In genomic region chr13:111642156-111642767, GRCh38 we compare ENCODE assay signal across 28 cellular contexts.
"Had no signal": no experiment of that assay in that cellular context is flagged by ENCODE, and none has a peak within 500 bp of the region (broad histone marks: within the 10 kb centered on the region; RNA-seq: fewer than 3 reads in every experiment).

No MANE protein-coding gene starts in this region.

- DNase-seq: activated B cell treated with CpG ODN at 0.5 μM for 24 hours; activated CD4-positive, alpha-beta T cell treated with anti-CD3 and anti-CD28 coated beads for 48 hours; activated CD4-positive, alpha-beta T cell treated with anti-CD3 and anti-CD28 coated beads, Interleukin-2, amount 50 U/mL, for 1 hour; activated CD4-positive, alpha-beta T cell treated with anti-CD3 and anti-CD28 coated beads, Interleukin-2, amount 50 U/mL, for 48 hours; activated CD8-positive, alpha-beta memory T cell treated with anti-CD3 and anti-CD28 coated beads for 24 hours; activated CD8-positive, alpha-beta T cell treated with anti-CD3 and anti-CD28 coated beads for 36 hours; activated gamma-delta T cell treated with Interleukin-2 at 50 U/mL for 16 hours; activated naive CD4-positive, alpha-beta T cell treated with anti-CD3 and anti-CD28 coated beads, Interleukin-2, amount 50 U/mL, for 16 hours; activated naive CD4-positive, alpha-beta T cell treated with Interleukin-2 at 50 U/mL for 16 hours; activated T-cell treated with anti-CD3 and anti-CD28 coated beads, Interleukin-2, amount 50 U/mL, for 4 hours; amniotic stem cell; anterior cingulate cortex; brain microvascular endothelial cell; caudate nucleus; effector CD8-positive, alpha-beta T cell; foreskin fibroblast; head of caudate nucleus; SW 1271; T-cell; T1000; WERI-Rb-1 had no signal

- ATAC-seq: activated CD4-positive, CD25-positive, alpha-beta regulatory T cell treated with anti-CD3 and anti-CD28 coated beads, Interleukin-2, amount 50 U/mL, for 24 hours; activated CD8-positive, alpha-beta T cell treated with anti-CD3 and anti-CD28 coated beads for 36 hours; activated T-cell treated with anti-CD3 and anti-CD28 coated beads, Interleukin-2, amount 50 U/mL, for 4 hours; esophagus mucosa; T-cell had no signal

- H3K9me3 Mint-ChIP-seq: activated B cell treated with CpG ODN at 0.5 μM for 24 hours; activated CD8-positive, alpha-beta T cell treated with anti-CD3 and anti-CD28 coated beads for 36 hours; activated T-cell treated with anti-CD3 and anti-CD28 coated beads, Interleukin-2, amount 50 U/mL, for 4 hours; activated T-helper 1 cell treated with anti-CD3 and anti-CD28 coated beads, Interleukin-12 subunit alpha, Interleukin-12 subunit beta, Interleukin-2, Interleukin-4 antibody, amounts not matched to agents 30 ng/mL and 10 ng/mL and 1 ng/mL, durations not matched to agents 14 hours and 24 hours and 36 hours; activated T-helper 2 cell treated with anti-CD3 and anti-CD28 coated beads, Interferon-gamma antibody, Interleukin-2, Interleukin-4, amounts not matched to agents 10 μg/mL and 5 μg/mL and 100 μg/mL, durations not matched to agents 14 hours and 24 hours and 36 hours; T-helper 1 cell treated with Interleukin-12 subunit alpha and Interleukin-12 subunit beta and Interleukin-4 antibody, amounts not matched to agents 30 μg/mL and 1 μg/mL, for 36 hours; T-helper 2 cell treated with Interferon-gamma antibody and Interleukin-4, amounts not matched to agents 5 μg/mL and 100 μg/mL, for 36 hours had no signal

- H3K27me3 ChIP-seq: brain microvascular endothelial cell had no signal

- H3K4me3 Mint-ChIP-seq: activated B cell treated with CpG ODN at 0.5 μM for 24 hours; activated CD8-positive, alpha-beta T cell treated with anti-CD3 and anti-CD28 coated beads for 36 hours; activated naive CD8-positive, alpha-beta T cell; activated T-cell treated with anti-CD3 and anti-CD28 coated beads, Interleukin-2, amount 50 U/mL, for 4 hours; activated T-helper 1 cell treated with anti-CD3 and anti-CD28 coated beads, Interleukin-12 subunit alpha, Interleukin-12 subunit beta, Interleukin-2, Interleukin-4 antibody, amounts not matched to agents 30 ng/mL and 10 ng/mL and 1 ng/mL, durations not matched to agents 14 hours and 24 hours and 36 hours; T-cell; T-helper 1 cell treated with Interleukin-12 subunit alpha and Interleukin-12 subunit beta and Interleukin-4 antibody, amounts not matched to agents 30 μg/mL and 1 μg/mL, for 36 hours; T-helper 2 cell treated with Interferon-gamma antibody and Interleukin-4, amounts not matched to agents 5 μg/mL and 100 μg/mL, for 36 hours had no signal

- H3K36me3 Mint-ChIP-seq: activated naive CD8-positive, alpha-beta T cell; T-cell had no signal

- H3K27ac ChIP-seq: brain microvascular endothelial cell, WERI-Rb-1 had no signal

- H3K36me3 ChIP-seq: brain microvascular endothelial cell, WERI-Rb-1 had no signal

- H3K4me1 Mint-ChIP-seq: activated B cell treated with CpG ODN at 0.5 μM for 24 hours, T-cell had no signal

- H3K27ac Mint-ChIP-seq: activated B cell treated with CpG ODN at 0.5 μM for 24 hours; activated CD8-positive, alpha-beta T cell treated with anti-CD3 and anti-CD28 coated beads for 36 hours; activated naive CD8-positive, alpha-beta T cell; activated T-helper 1 cell treated with anti-CD3 and anti-CD28 coated beads, Interleukin-12 subunit alpha, Interleukin-12 subunit beta, Interleukin-2, Interleukin-4 antibody, amounts not matched to agents 30 ng/mL and 10 ng/mL and 1 ng/mL, durations not matched to agents 14 hours and 24 hours and 36 hours; activated T-helper 2 cell treated with anti-CD3 and anti-CD28 coated beads, Interferon-gamma antibody, Interleukin-2, Interleukin-4, amounts not matched to agents 10 μg/mL and 5 μg/mL and 100 μg/mL, durations not matched to agents 14 hours and 24 hours and 36 hours; T-cell; T-helper 1 cell treated with Interleukin-12 subunit alpha and Interleukin-12 subunit beta and Interleukin-4 antibody, amounts not matched to agents 30 μg/mL and 1 μg/mL, for 36 hours; T-helper 2 cell treated with Interferon-gamma antibody and Interleukin-4, amounts not matched to agents 5 μg/mL and 100 μg/mL, for 36 hours had no signal

- H3K27me3 Mint-ChIP-seq: activated B cell treated with CpG ODN at 0.5 μM for 24 hours; activated CD8-positive, alpha-beta T cell treated with anti-CD3 and anti-CD28 coated beads for 36 hours; activated naive CD8-positive, alpha-beta T cell; T-cell had no signal
